27 cellular contexts compared by ENCODE assay signal in genomic region chr5:8320244-8320643, GRCh38.
"Had no signal": no experiment of that assay in that cellular context is flagged by ENCODE, and none has a peak within 500 bp of the region (broad histone marks: within the 10 kb centered on the region; RNA-seq: fewer than 3 reads in every experiment).

No MANE protein-coding gene starts in this region.

- H3K27me3 ChIP-seq: brain microvascular endothelial cell, colonic mucosa, esophagus squamous epithelium, gastroesophageal sphincter had no signal

- H3K36me3 Mint-ChIP-seq: activated naive CD8-positive, alpha-beta T cell; WTC11 had no signal

- H3K27ac Mint-ChIP-seq: activated CD4-positive, alpha-beta memory T cell treated with anti-CD3 and anti-CD28 coated beads, Interleukin-2, amount 10 ng/mL, durations not matched to agents 7 days and 5 days; activated CD4-positive, alpha-beta T cell treated with anti-CD3 and anti-CD28 coated beads, Interleukin-2, amount 10 ng/mL, durations not matched to agents 7 days and 5 days; activated naive CD8-positive, alpha-beta T cell; activated T-cell treated with anti-CD3 and anti-CD28 coated beads, Interleukin-2, amount 50 U/mL, for 24 hours; activated T-cell treated with anti-CD3 and anti-CD28 coated beads, Interleukin-2, amount 50 U/mL, for 72 hours; WTC11 had no signal

- H3K9me3 ChIP-seq: colonic mucosa, esophagus squamous epithelium, gastroesophageal sphincter had no signal

- H3K4me3 Mint-ChIP-seq: activated CD4-positive, alpha-beta memory T cell treated with anti-CD3 and anti-CD28 coated beads, Interleukin-2, amount 10 ng/mL, durations not matched to agents 7 days and 5 days; activated CD4-positive, alpha-beta T cell treated with anti-CD3 and anti-CD28 coated beads, Interleukin-2, amount 10 ng/mL, durations not matched to agents 7 days and 5 days; activated naive CD8-positive, alpha-beta T cell; activated T-cell treated with anti-CD3 and anti-CD28 coated beads, Interleukin-2, amount 50 U/mL, for 24 hours; activated T-cell treated with anti-CD3 and anti-CD28 coated beads, Interleukin-2, amount 50 U/mL, for 72 hours; WTC11 had no signal

- H3K36me3 ChIP-seq: brain microvascular endothelial cell, colonic mucosa, esophagus squamous epithelium, gastroesophageal sphincter had no signal

- H3K4me3 ChIP-seq: colonic mucosa, esophagus squamous epithelium, gastroesophageal sphincter had no signal

- H3K27ac ChIP-seq: brain microvascular endothelial cell, colonic mucosa, epithelial cell of prostate, esophagus squamous epithelium, gastroesophageal sphincter, VCaP had no signal

- H3K9me3 Mint-ChIP-seq: WTC11 had no signal

- H3K4me1 Mint-ChIP-seq: activated CD4-positive, alpha-beta memory T cell treated with anti-CD3 and anti-CD28 coated beads, Interleukin-2, amount 10 ng/mL, durations not matched to agents 7 days and 5 days; activated CD4-positive, alpha-beta T cell treated with anti-CD3 and anti-CD28 coated beads, Interleukin-2, amount 10 ng/mL, durations not matched to agents 7 days and 5 days; WTC11 had no signal

- DNase-seq: activated CD4-positive, alpha-beta memory T cell treated with anti-CD3 and anti-CD28 coated beads, Interleukin-2, amount 10 ng/mL, durations not matched to agents 7 days and 5 days; activated CD4-positive, alpha-beta T cell treated with anti-CD3 and anti-CD28 coated beads for 1 hour; activated CD4-positive, alpha-beta T cell treated with anti-CD3 and anti-CD28 coated beads for 4 hours; activated CD4-positive, alpha-beta T cell treated with anti-CD3 and anti-CD28 coated beads, Interleukin-2, amount 10 ng/mL, durations not matched to agents 7 days and 5 days; activated CD4-positive, alpha-beta T cell treated with anti-CD3 and anti-CD28 coated beads, Interleukin-2, amount 50 U/mL, for 4 hours; activated CD8-positive, alpha-beta memory T cell treated with anti-CD3 and anti-CD28 coated beads, Interleukin-2, amount 50 U/mL, for 48 hours; activated gamma-delta T cell treated with Interleukin-2 at 50 U/mL for 16 hours; activated naive CD4-positive, alpha-beta T cell treated with anti-CD3 and anti-CD28 coated beads, Interleukin-2, amount 50 U/mL, for 16 hours; activated naive CD4-positive, alpha-beta T cell treated with Interleukin-2 at 50 U/mL for 16 hours; activated T-cell treated with anti-CD3 and anti-CD28 coated beads for 4 hours; activated T-cell treated with anti-CD3 and anti-CD28 coated beads, Interleukin-2, amount 50 U/mL, for 24 hours; activated T-cell treated with anti-CD3 and anti-CD28 coated beads, Interleukin-2, amount 50 U/mL, for 72 hours; amniotic stem cell; anterior cingulate cortex; brain microvascular endothelial cell; colonic mucosa; effector CD8-positive, alpha-beta T cell; esophagus squamous epithelium; foreskin melanocyte; head of caudate nucleus; hippocampal formation; T-helper 2 cell had no signal

- H3K27me3 Mint-ChIP-seq: activated CD4-positive, alpha-beta memory T cell treated with anti-CD3 and anti-CD28 coated beads, Interleukin-2, amount 10 ng/mL, durations not matched to agents 7 days and 5 days; activated CD4-positive, alpha-beta T cell treated with anti-CD3 and anti-CD28 coated beads, Interleukin-2, amount 10 ng/mL, durations not matched to agents 7 days and 5 days; activated naive CD8-positive, alpha-beta T cell; activated T-cell treated with anti-CD3 and anti-CD28 coated beads, Interleukin-2, amount 50 U/mL, for 24 hours had no signal
